ENCODE assay signal across 8 cellular contexts in genomic region chrX:24024819-24025740, GRCh38. TPM values are rescaled to one million over a fixed set of nuclear protein-coding genes. Genes with fewer than 3 reads are reported as not detected.
DNase-seq lines count a peak whose midpoint lies in the region; ATAC-seq and TF ChIP-seq lines count a peak whose summit lies in the region.

No MANE protein-coding gene starts in this region.

- DNase-seq in AG10803 (ENCODE audit: low read depth) (peak; percentile 92), NCI-H226 (peak; percentile 76), kidney epithelial cell (ENCODE audit: low read depth) (peak; percentile 25)
- peak; percentile 63 for DNase-seq in activated CD4-positive, CD25-positive, alpha-beta regulatory T cell treated with anti-CD3 and anti-CD28 coated beads, Interleukin-2, amount 50 U/mL, for 16 hours (ENCODE audit: low read depth, low spot score)
- DNase-seq in central memory CD4-positive, alpha-beta T cell = peak; percentile 76
- peak; percentile 62 to 70 for DNase-seq in stimulated activated CD4-positive, alpha-beta T cell treated with anti-CD3 and anti-CD28 coated beads, Interleukin-15, amount 100 ng/mL, for 1 hour (ENCODE audit: low read depth in 1 of 2, low spot score in 1 of 2)

- H3K36me3 ChIP-seq in kidney epithelial cell (ENCODE audit: control insufficient read depth, insufficient read depth, low read length) = no peaks in the 10 kb centered on the region

- TF ChIP-seq POLR2A in GM18951 (IDR thresholded peaks at IDR 0.05; ENCODE audit: extremely low read depth, insufficient read depth, insufficient read length) = peak; percentile 95

- TF ChIP-seq CTCF in AG10803 (conservative IDR thresholded peaks at IDR 0.05; ENCODE audit: low read length) (no peak), kidney epithelial cell (IDR thresholded peaks at IDR 0.05; ENCODE audit: insufficient read depth, low read length, poor library complexity, severe bottlenecking) (no peak)

- in situ Hi-C loops in GM18951 (cut with MboI; ENCODE audit: low sequenced_read_pairs, unreplicated experiment) = no loop called here

- H3K4me3 ChIP-seq in AG10803 (ENCODE audit: low read length) (peak overlapping the region; percentile 68), kidney epithelial cell (ENCODE audit: low read depth, low read length) (peak overlapping the region; percentile 74)

- ATAC-seq in HG03159 (IDR thresholded peaks at IDR 0.05; ENCODE audit: unreplicated experiment) = peak; percentile 79

- no peaks in the 10 kb centered on the region for H3K27me3 ChIP-seq in kidney epithelial cell (ENCODE audit: control insufficient read depth, insufficient read depth, low read length)

RNA-seq across cellular contexts. Expression of gene KLHL15, which starts 1.9 kb away (rescaled TPM):
- 4.4 and 4.6 TPM in 2 replicates for total RNA-seq in kidney epithelial cell

RNA-seq across cellular contexts. Expression of gene EIF2S3, which starts 29.7 kb away (rescaled TPM):
- 208 and 234 TPM in 2 replicates for total RNA-seq in kidney epithelial cell

Comparison
In these comparisons a context has a peak if more than half of its experiments do, and no peak if none do; other contexts are left out.
1. Peak in every context shown above with its lines: DNase-seq, ATAC-seq and H3K4me3 ChIP-seq.
2. DNase-seq: peak in every context shown above with its lines; median percentile 92 in AG10803; 76 in NCI-H226; 76 in central memory CD4-positive, alpha-beta T cell; 66 in stimulated activated CD4-positive, alpha-beta T cell treated with anti-CD3 and anti-CD28 coated beads, Interleukin-15, amount 100 ng/mL, for 1 hour; 63 in activated CD4-positive, CD25-positive, alpha-beta regulatory T cell treated with anti-CD3 and anti-CD28 coated beads, Interleukin-2, amount 50 U/mL, for 16 hours; 25 in kidney epithelial cell.